3 cellular contexts compared by ENCODE assay signal in the genomic region with DNA sequence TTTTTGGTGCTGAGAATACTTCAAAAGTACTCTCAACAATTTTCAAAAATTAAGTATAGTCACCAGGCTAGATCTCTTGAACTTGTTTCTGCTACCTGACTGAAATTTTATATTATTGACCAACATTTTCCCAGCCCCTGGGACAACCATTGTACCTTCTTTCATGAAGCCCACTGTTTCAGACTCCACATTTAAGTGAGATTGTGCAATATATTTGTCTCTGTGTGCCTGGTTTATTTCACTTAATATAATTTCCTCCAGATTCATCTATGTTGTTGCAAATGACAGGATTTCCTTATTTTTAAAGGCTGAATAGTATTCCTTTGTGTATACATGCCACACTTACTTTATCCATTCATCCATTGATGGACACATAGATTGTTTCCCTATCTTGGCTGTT.
A peak's percentile ranks its signal among the peaks of the same experiment; 100 is the strongest.
TF ChIP-seq lines count a peak whose summit lies in the region.

No MANE protein-coding gene starts in this region.

TF ChIP-seq in HepG2, 621 proteins besides CTCF, POLR2A, EP300 and RAD21:
- TF ChIP-seq PBX2 (CRISPR knock-in tag; IDR thresholded peaks at IDR 0.05) (no peak), CEBPB (IDR thresholded peaks at IDR 0.05; ENCODE audit: borderline replicate concordance, low read depth, low read length) (peak; percentile 70)

TF ChIP-seq in IMR-90, 13 proteins besides CTCF, POLR2A, EP300 and RAD21:
- TF ChIP-seq RCOR1 (IDR thresholded peaks at IDR 0.05; ENCODE audit: insufficient replicate concordance, low read length), result no peak
- no peak for TF ChIP-seq BHLHE40 (IDR thresholded peaks at IDR 0.05; ENCODE audit: low read depth, low read length)
- peak; percentile 65 for TF ChIP-seq CEBPB (IDR thresholded peaks at IDR 0.05; ENCODE audit: low read depth, low read length)
- TF ChIP-seq SMC3 (IDR thresholded peaks at IDR 0.05; ENCODE audit: low read depth, low read length), result no peak
- no peak for TF ChIP-seq RFX5 (IDR thresholded peaks at IDR 0.05; ENCODE audit: low read depth, low read length)
- no peak for TF ChIP-seq MAZ (IDR thresholded peaks at IDR 0.05; ENCODE audit: borderline replicate concordance, low read depth, low read length)

TF ChIP-seq in K562, 482 proteins besides CTCF, POLR2A, EP300 and RAD21:
- no peak for TF ChIP-seq CEBPG (CRISPR knock-in tag; IDR thresholded peaks at IDR 0.05)
- peak in 1 of 2 experiments; percentile 60; a peak in 2 of 4 replicates for TF ChIP-seq CEBPG (tag; conservative IDR thresholded peaks at IDR 0.05 in 1 of 2, IDR thresholded peaks at IDR 0.05 in 1 of 2)
- TF ChIP-seq CEBPB (tag; IDR thresholded peaks at IDR 0.05), result 0 out of 2 replicates have a peak, but pooled peaks have one; percentile 18
- no peak for TF ChIP-seq EHMT2 (IDR thresholded peaks at IDR 0.05)
